8 cellular contexts compared by ENCODE assay signal in genomic region chr16:85136213-85136704, GRCh38. TPM values are rescaled to one million over a fixed set of nuclear protein-coding genes. Genes with fewer than 3 reads are reported as not detected.
DNase-seq lines count a peak whose midpoint lies in the region; ATAC-seq lines count a peak whose summit lies in the region.

No MANE protein-coding gene starts in this region.

- H3K27ac ChIP-seq in naive thymus-derived CD4-positive, alpha-beta T cell (ENCODE audit: low read depth, low read length): no peak overlapping the region

- no peaks in the 10 kb centered on the region for H3K9me3 ChIP-seq in naive thymus-derived CD4-positive, alpha-beta T cell (ENCODE audit: control insufficient read depth in 2 of 3, low read length in 3 of 3)

- no peaks in the 10 kb centered on the region for H3K4me1 ChIP-seq in naive thymus-derived CD4-positive, alpha-beta T cell (ENCODE audit: control insufficient read depth in 2 of 2, insufficient read depth in 2 of 2, low read length in 2 of 2)

- CTCF ChIA-PET in naive thymus-derived CD4-positive, alpha-beta T cell (lab: Charles Lee): no interaction called here
- CTCF ChIA-PET in T-cell (lab: Charles Lee): no interaction called here

- H3K27me3 ChIP-seq in naive thymus-derived CD4-positive, alpha-beta T cell (ENCODE audit: control insufficient read depth in 2 of 2, insufficient read depth in 2 of 2, low read length in 2 of 2): no peaks in the 10 kb centered on the region

- ATAC-seq in effector memory CD8-positive, alpha-beta T cell (replicated peaks): peak; percentile 29
- peak; percentile 76 for ATAC-seq in naive thymus-derived CD4-positive, alpha-beta T cell
- ATAC-seq in GM19328 (IDR thresholded peaks at IDR 0.05; ENCODE audit: unreplicated experiment) (no peak), T-cell (replicated peaks in 1 of 4) (no peak), GM19324 (IDR thresholded peaks at IDR 0.05; ENCODE audit: low FRiP score, unreplicated experiment) (no peak)

- H3K9me3 Mint-ChIP-seq in effector memory CD8-positive, alpha-beta T cell: no peaks in the 10 kb centered on the region
- peaks cover 0 to 2% (median 0%) of the 10 kb centered on the region in 11 donors for H3K9me3 Mint-ChIP-seq in naive thymus-derived CD4-positive, alpha-beta T cell
- H3K9me3 Mint-ChIP-seq in T-cell: no peaks in the 10 kb centered on the region

- POLR2A ChIA-PET in naive thymus-derived CD4-positive, alpha-beta T cell (lab: Charles Lee): no interaction called here
- POLR2A ChIA-PET in T-cell (lab: Charles Lee): no interaction called here

- no peak overlapping the region for H3K4me3 Mint-ChIP-seq in effector memory CD8-positive, alpha-beta T cell
- H3K4me3 Mint-ChIP-seq in naive thymus-derived CD4-positive, alpha-beta T cell: peak overlapping the region in 1 of 10 donors; percentile 21
- H3K4me3 Mint-ChIP-seq in T-cell: no peak overlapping the region

- peak overlapping the region in 1 of 2 donors; percentile 87 for H3K27ac Mint-ChIP-seq in effector memory CD8-positive, alpha-beta T cell
- H3K27ac Mint-ChIP-seq in naive thymus-derived CD4-positive, alpha-beta T cell: no peak overlapping the region
- H3K27ac Mint-ChIP-seq in T-cell: no peak overlapping the region

- H3K36me3 Mint-ChIP-seq in effector memory CD8-positive, alpha-beta T cell (ENCODE audit: insufficient read depth): no peaks in the 10 kb centered on the region
- no peaks in the 10 kb centered on the region for H3K36me3 Mint-ChIP-seq in naive thymus-derived CD4-positive, alpha-beta T cell
- H3K36me3 Mint-ChIP-seq in T-cell: no peaks in the 10 kb centered on the region

- intact Hi-C loops in naive thymus-derived CD4-positive, alpha-beta T cell (cut with micrococcal nuclease): no loop called here

- H3K4me1 Mint-ChIP-seq in effector memory CD8-positive, alpha-beta T cell (ENCODE audit: low read depth in 2 of 2): peaks cover 6 to 10% of the 10 kb centered on the region in 2 donors
- H3K4me1 Mint-ChIP-seq in naive thymus-derived CD4-positive, alpha-beta T cell: peaks cover 0 to 13% (median 9%) of the 10 kb centered on the region in 7 donors
- H3K4me1 Mint-ChIP-seq in T-cell: peaks cover 4 to 13% (median 13%) of the 10 kb centered on the region in 3 donors

- H3K27me3 Mint-ChIP-seq in effector memory CD8-positive, alpha-beta T cell: peaks cover 43 to 48% of the 10 kb centered on the region in 2 donors
- H3K27me3 Mint-ChIP-seq in naive thymus-derived CD4-positive, alpha-beta T cell: peaks cover 31 to 37% (median 34%) of the 10 kb centered on the region in 5 donors
- H3K27me3 Mint-ChIP-seq in T-cell: peaks cover 28 to 31% of the 10 kb centered on the region in 2 donors

- no peak overlapping the region for H3K4me3 ChIP-seq in naive thymus-derived CD4-positive, alpha-beta T cell (ENCODE audit: low read length)

- DNase-seq in AML-193 (lab: John Stamatoyannopoulos, UW): peak; percentile 87 to 91
- DNase-seq in NAMALWA (ENCODE audit: low spot score): peak; percentile 64
- DNase-seq in effector memory CD8-positive, alpha-beta T cell: no peak
- no peak for DNase-seq in naive thymus-derived CD4-positive, alpha-beta T cell
- no peak for DNase-seq in T-cell
- DNase-seq in DMS114 treated with DMSO at 0.1 percent for 48 hours (lab: John Stamatoyannopoulos, UW; ENCODE audit: unreplicated experiment): no peak

- H3K36me3 ChIP-seq in naive thymus-derived CD4-positive, alpha-beta T cell (ENCODE audit: control insufficient read depth in 2 of 3, insufficient read depth in 3 of 3, low read length in 3 of 3): no peaks in the 10 kb centered on the region

RNA-seq across cellular contexts. Expression of gene CIBAR2, which starts 24.0 kb away (rescaled TPM):
- not detected for total RNA-seq in naive thymus-derived CD4-positive, alpha-beta T cell
- not detected for polyA plus RNA-seq in naive thymus-derived CD4-positive, alpha-beta T cell
- not detected for total RNA-seq in T-cell

Comparison
In these comparisons a context has a peak if more than half of its experiments do, and no peak if none do; other contexts are left out.
1. DNase-seq: peak in AML-193 (2 of 2) and NAMALWA (single experiment); none in effector memory CD8-positive, alpha-beta T cell (0 of 3), naive thymus-derived CD4-positive, alpha-beta T cell (0 of 9), T-cell (0 of 34) and DMS114 treated with DMSO at 0.1 percent for 48 hours (single experiment).
2. ATAC-seq: peak in effector memory CD8-positive, alpha-beta T cell (single experiment) and naive thymus-derived CD4-positive, alpha-beta T cell (single experiment); none in GM19328 (single experiment), T-cell (0 of 4) and GM19324 (single experiment).